Comparison of ENCODE assay signal across 8 cellular contexts in genomic region chr17:4945176-4945943, GRCh38. TPM values are rescaled to one million over a fixed set of nuclear protein-coding genes. Genes with fewer than 3 reads are reported as not detected.
DNase-seq lines count a peak whose midpoint lies in the region; ATAC-seq and TF ChIP-seq lines count a peak whose summit lies in the region.

No MANE protein-coding gene starts in this region.

- H3K4me3 ChIP-seq in AG09309 (ENCODE audit: control insufficient read depth, low read depth, low read length) (peak overlapping the region; percentile 88), retinal pigment epithelial cell (ENCODE audit: low read length) (peak overlapping the region; percentile 29)

- ATAC-seq in Right ventricle myocardium superior (ENCODE audit: poor library complexity) (no peak), HG02588 (IDR thresholded peaks at IDR 0.05; ENCODE audit: unreplicated experiment) (no peak)

- DNase-seq in AG09309 (ENCODE audit: low read depth) (peak; percentile 73), H4 (ENCODE audit: low spot score) (peak; percentile 81), RPMI8226 (peak; percentile 51), Right ventricle myocardium superior (peak; percentile 84), retinal pigment epithelial cell (ENCODE audit: low read depth) (no peak), DMS79 treated with DMSO at 0.1 percent for 48 hours (lab: John Stamatoyannopoulos, UW) (no peak)
- DNase-seq in activated naive CD4-positive, alpha-beta T cell (lab: John Stamatoyannopoulos, UW), result peak; percentile 20 to 66 (median 43)

- intact Hi-C loops in Right ventricle myocardium superior (cut with DNase I), result no loop called here

- TF ChIP-seq CTCF in AG09309 (IDR thresholded peaks at IDR 0.05; ENCODE audit: control insufficient read depth, insufficient read depth, low read depth, low read length, missing control alignments), result no peak
- no peak for TF ChIP-seq CTCF in retinal pigment epithelial cell (conservative IDR thresholded peaks at IDR 0.05; ENCODE audit: low read depth, low read length)

RNA-seq across cellular contexts. Expression of gene PFN1, which starts 3.0 kb away (rescaled TPM):
- 738 and 894 TPM in 2 replicates for total RNA-seq in H4 (2014; rRNA removed; shearing (Covaris generic))
- total RNA-seq in Right ventricle myocardium superior, result 179 TPM

RNA-seq across cellular contexts. Expression of gene RNF167, which starts 5.3 kb away (rescaled TPM):
- 15.1 and 17.3 TPM in 2 replicates for total RNA-seq in H4 (2014; rRNA removed; shearing (Covaris generic))
- 85.8 TPM for total RNA-seq in Right ventricle myocardium superior

RNA-seq across cellular contexts. Expression of gene SLC25A11, which starts 5.5 kb away (rescaled TPM):
- total RNA-seq in H4 (2014; rRNA removed; shearing (Covaris generic)), result 64.1 and 70.8 TPM in 2 replicates
- total RNA-seq in Right ventricle myocardium superior, result 208 TPM

RNA-seq across cellular contexts. Expression of gene ENO3, which starts 5.6 kb away (rescaled TPM):
- total RNA-seq in H4 (2014; rRNA removed; shearing (Covaris generic)), result 1.7 and 4.7 TPM in 2 replicates
- total RNA-seq in Right ventricle myocardium superior, result 534 TPM

RNA-seq across cellular contexts. Expression of gene GP1BA, which starts 13.3 kb away (rescaled TPM):
- not detected in 2 replicates for total RNA-seq in H4 (2014; rRNA removed; shearing (Covaris generic))
- not detected for total RNA-seq in Right ventricle myocardium superior

Comparison
In these comparisons a context has a peak if more than half of its experiments do, and no peak if none do; other contexts are left out.
1. DNase-seq: peak in AG09309 (single experiment), H4 (single experiment), RPMI8226 (single experiment), activated naive CD4-positive, alpha-beta T cell (4 of 4) and Right ventricle myocardium superior (single experiment); none in retinal pigment epithelial cell (single experiment) and DMS79 treated with DMSO at 0.1 percent for 48 hours (single experiment).